8 cellular contexts compared by ENCODE assay signal in the genomic region with DNA sequence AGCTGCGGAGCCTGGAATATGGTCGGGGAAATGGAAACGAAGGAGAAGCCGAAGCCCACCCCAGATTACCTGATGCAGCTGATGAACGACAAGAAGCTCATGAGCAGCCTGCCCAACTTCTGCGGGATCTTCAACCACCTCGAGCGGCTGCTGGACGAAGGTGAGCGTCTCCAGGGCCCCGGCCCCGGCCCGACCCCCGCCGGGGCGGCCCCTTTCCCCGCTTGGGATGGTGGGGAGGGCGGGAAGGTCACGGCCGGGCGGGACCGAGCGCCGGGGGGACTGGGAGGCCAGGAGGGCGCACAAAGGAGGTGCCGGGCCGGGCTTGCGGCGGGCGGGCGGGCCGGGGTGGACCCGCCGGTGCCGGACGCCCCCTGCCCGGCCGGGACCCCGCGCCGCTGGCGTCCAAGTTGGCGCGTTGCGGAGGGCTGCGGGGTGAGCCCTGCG. TPM values are rescaled to one million over a fixed set of nuclear protein-coding genes. Genes with fewer than 3 reads are reported as not detected.
DNase-seq lines count a peak whose midpoint lies in the region; ATAC-seq, FAIRE-seq and TF ChIP-seq lines count a peak whose summit lies in the region.

No MANE protein-coding gene starts in this region.

- peak overlapping the region; percentile 91 to 99 (median 92) for H3K27ac Mint-ChIP-seq in IgD-negative memory B cell
- peak overlapping the region; percentile 90 for H3K27ac Mint-ChIP-seq in stimulated activated naive B cell treated with anti-CD40 and anti-IgM and Interleukin-4, amounts not matched to agents 10 μg/mL and 1 μg/mL and 100 μg/mL, for 72 hours

- peak overlapping the region; percentile 89 to 97 (median 94) for H3K4me3 Mint-ChIP-seq in IgD-negative memory B cell
- H3K4me3 Mint-ChIP-seq in stimulated activated naive B cell treated with anti-CD40 and anti-IgM and Interleukin-4, amounts not matched to agents 10 μg/mL and 1 μg/mL and 100 μg/mL, for 72 hours = peak overlapping the region; percentile 81 to 82

- no peak for ATAC-seq in SK-N-SH treated with all-trans-retinoic acid at 6 μM for 48 hours
- ATAC-seq in stimulated activated naive B cell treated with anti-CD40 and anti-IgM and Interleukin-4, amounts not matched to agents 10 μg/mL and 1 μg/mL and 100 μg/mL, for 72 hours (replicated peaks) = peak; percentile 1 to 2

- H3K9me3 ChIP-seq in SK-N-SH (no peaks in the 10 kb centered on the region), iPS-18c (ENCODE audit: control insufficient read depth, insufficient read depth, low read length) (no peaks in the 10 kb centered on the region)

- H3K79me2 ChIP-seq in SK-N-SH (ENCODE audit: insufficient read depth) = peaks cover 51% of the 10 kb centered on the region

- no peaks in the 10 kb centered on the region for H3K9me2 ChIP-seq in SK-N-SH

- CTCF ChIA-PET in SK-N-SH (lab: Yijun Ruan, JAX) = interaction anchor here (1.1 to 3.4 kb wide), 4 partner anchors 12 to 1513 kb away, joined by 3 to 13 read pairs (median 10); no protein-coding TSS in a partner anchor

- H3K4me1 Mint-ChIP-seq in IgD-negative memory B cell = peaks cover 21 to 58% (median 36%) of the 10 kb centered on the region in 3 donors
- H3K4me1 Mint-ChIP-seq in stimulated activated naive B cell treated with anti-CD40 and anti-IgM and Interleukin-4, amounts not matched to agents 10 μg/mL and 1 μg/mL and 100 μg/mL, for 72 hours = peaks cover 25 to 56% of the 10 kb centered on the region in 2 donors

- TF ChIP-seq RAD21 in SK-N-SH (IDR thresholded peaks at IDR 0.05; ENCODE audit: low read length) = no peak

- H3K27me3 ChIP-seq in SK-N-SH (ENCODE audit: insufficient read depth) = no peaks in the 10 kb centered on the region

- peaks cover 14% of the 10 kb centered on the region for H3F3A ChIP-seq in SK-N-SH (replicated peaks; ENCODE audit: insufficient read depth)

- H3K9ac ChIP-seq in SK-N-SH = peak overlapping the region; percentile 94

- H3K4me3 ChIP-seq in SK-N-SH (ENCODE audit: low read depth in 2 of 2, low read length in 1 of 2) = peak overlapping the region; percentile 87 to 89
- H3K4me3 ChIP-seq in iPS-18c (ENCODE audit: insufficient read depth, low read depth, low read length) = peak overlapping the region; percentile 87

- peak overlapping the region; percentile 82 for H3K4me2 ChIP-seq in SK-N-SH

- peaks cover 9 to 18% of the 10 kb centered on the region in 2 experiments; a peak in 2 of 4 replicates for H3K4me1 ChIP-seq in SK-N-SH (ENCODE audit: control insufficient read depth in 1 of 2, insufficient read depth in 2 of 2, low read depth in 1 of 2, low read length in 1 of 2)

- H3K27me3 Mint-ChIP-seq in IgD-negative memory B cell = no peaks in the 10 kb centered on the region
- no peaks in the 10 kb centered on the region for H3K27me3 Mint-ChIP-seq in stimulated activated naive B cell treated with anti-CD40 and anti-IgM and Interleukin-4, amounts not matched to agents 10 μg/mL and 1 μg/mL and 100 μg/mL, for 72 hours

- no peak for TF ChIP-seq CTCF in SK-N-SH (IDR thresholded peaks at IDR 0.05)

- no peak for TF ChIP-seq EP300 in SK-N-SH (IDR thresholded peaks at IDR 0.05; ENCODE audit: borderline replicate concordance in 1 of 2, low read depth in 1 of 2, low read length in 1 of 2)

- no peaks in the 10 kb centered on the region for H3K36me3 ChIP-seq in SK-N-SH (replicated peaks in 1 of 2; ENCODE audit: control insufficient read depth in 1 of 2, insufficient read depth in 2 of 2, low read length in 1 of 2)

- peaks cover 33% of the 10 kb centered on the region for H4K20me1 ChIP-seq in SK-N-SH (ENCODE audit: insufficient read depth)

- POLR2A ChIA-PET in SK-N-SH (lab: Yijun Ruan, JAX) = no interaction called here

- peak; percentile 74 for DNase-seq in SK-N-SH
- DNase-seq in activated naive CD4-positive, alpha-beta T cell treated with anti-CD3 and anti-CD28 coated beads, Interleukin-2, amount 50 U/mL, for 16 hours = peak; percentile 30
- DNase-seq in stimulated activated naive B cell treated with anti-CD40 and anti-IgM and Interleukin-4, amounts not matched to agents 10 μg/mL and 1 μg/mL and 100 μg/mL, for 72 hours = peak; percentile 29
- no peak for DNase-seq in SHP77 treated with DMSO at 0.1 percent for 48 hours (lab: John Stamatoyannopoulos, UW)
- DNase-seq in H54 (ENCODE audit: insufficient read length, low spot score) = no peak

- no peaks in the 10 kb centered on the region for H3K9me3 Mint-ChIP-seq in IgD-negative memory B cell
- no peaks in the 10 kb centered on the region for H3K9me3 Mint-ChIP-seq in stimulated activated naive B cell treated with anti-CD40 and anti-IgM and Interleukin-4, amounts not matched to agents 10 μg/mL and 1 μg/mL and 100 μg/mL, for 72 hours

- no peaks in the 10 kb centered on the region for H3K36me3 Mint-ChIP-seq in IgD-negative memory B cell
- peaks cover 5 to 6% of the 10 kb centered on the region in 2 donors for H3K36me3 Mint-ChIP-seq in stimulated activated naive B cell treated with anti-CD40 and anti-IgM and Interleukin-4, amounts not matched to agents 10 μg/mL and 1 μg/mL and 100 μg/mL, for 72 hours

- 0% methylated on average over 3 of the region's 47 CpGs for whole genome bisulfite sequencing in SK-N-SH (ENCODE audit: low lambda C conversion rate)

- peak overlapping the region; percentile 82 to 95 for H3K27ac ChIP-seq in SK-N-SH (ENCODE audit: low read depth in 2 of 2, low read length in 1 of 2)

- no peak for TF ChIP-seq POLR2A in H54 (IDR thresholded peaks at IDR 0.05; ENCODE audit: low read depth, low read length)

- no peak overlapping the region for H2AFZ ChIP-seq in SK-N-SH (ENCODE audit: low read depth)

- no peak for FAIRE-seq in H54 (lab: Jason Lieb, UNC)

TF ChIP-seq in SK-N-SH, 30 proteins besides CTCF, POLR2A, EP300 and RAD21 (continues in another document):
- no peak for TF ChIP-seq RFX5 (IDR thresholded peaks at IDR 0.05; ENCODE audit: low read length)
- TF ChIP-seq, protein P1, sequence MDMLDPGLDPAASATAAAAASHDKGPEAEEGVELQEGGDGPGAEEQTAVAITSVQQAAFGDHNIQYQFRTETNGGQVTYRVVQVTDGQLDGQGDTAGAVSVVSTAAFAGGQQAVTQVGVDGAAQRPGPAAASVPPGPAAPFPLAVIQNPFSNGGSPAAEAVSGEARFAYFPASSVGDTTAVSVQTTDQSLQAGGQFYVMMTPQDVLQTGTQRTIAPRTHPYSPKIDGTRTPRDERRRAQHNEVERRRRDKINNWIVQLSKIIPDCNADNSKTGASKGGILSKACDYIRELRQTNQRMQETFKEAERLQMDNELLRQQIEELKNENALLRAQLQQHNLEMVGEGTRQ (IDR thresholded peaks at IDR 0.05; ENCODE audit: borderline replicate concordance, low read depth, low read length) = no peak
- no peak for TF ChIP-seq FOSL2 (IDR thresholded peaks at IDR 0.05; ENCODE audit: borderline replicate concordance, low read depth)
- no peak for TF ChIP-seq CHD2 (IDR thresholded peaks at IDR 0.05; ENCODE audit: low read length, partially characterized antibody)
- no peak for TF ChIP-seq NFIC (IDR thresholded peaks at IDR 0.05; ENCODE audit: borderline replicate concordance)
- no peak for TF ChIP-seq TAF1 (IDR thresholded peaks at IDR 0.05; ENCODE audit: borderline replicate concordance, low read depth, low read length)
- TF ChIP-seq TCF12 (IDR thresholded peaks at IDR 0.05) = no peak
- TF ChIP-seq YY1 (IDR thresholded peaks at IDR 0.05; ENCODE audit: low read depth) = no peak

TF ChIP-seq in SK-N-SH treated with all-trans-retinoic acid at 6 μM for 48 hours, 23 proteins besides CTCF, POLR2A, EP300 and RAD21 (continues in another document):
- TF ChIP-seq PATZ1 (CRISPR knock-in tag; IDR thresholded peaks at IDR 0.05; ENCODE audit: borderline replicate concordance) (no peak), POU6F1 (CRISPR knock-in tag; IDR thresholded peaks at IDR 0.05; ENCODE audit: borderline replicate concordance, low read depth) (no peak), ZC3H10 (CRISPR knock-in tag; IDR thresholded peaks at IDR 0.05) (no peak), ZNF70 (CRISPR knock-in tag; IDR thresholded peaks at IDR 0.05) (no peak), ESRRG (CRISPR knock-in tag; IDR thresholded peaks at IDR 0.05) (no peak), SNAI2 (CRISPR knock-in tag; IDR thresholded peaks at IDR 0.05) (no peak), GLIS3 (CRISPR knock-in tag; IDR thresholded peaks at IDR 0.05) (no peak), ZNF565 (CRISPR knock-in tag; conservative IDR thresholded peaks at IDR 0.05; ENCODE audit: low read depth) (no peak)

RNA-seq across cellular contexts. Expression of gene QKI, which starts 0.7 kb away (rescaled TPM):
- polyA plus RNA-seq in SK-N-SH (2012; rRNA removed) (51.1 and 67.2 TPM in 2 replicates), IgD-negative memory B cell (9.3 TPM)
- 51.1 and 60.4 TPM in 2 replicates for polyA plus RNA-seq in SK-N-SH (2012; cell fraction: cytosol; rRNA removed)
- 38.2 and 48.8 TPM in 2 replicates for polyA plus RNA-seq in SK-N-SH (2012; cell fraction: nucleus; rRNA removed)

Comparison
In these comparisons a context has a peak if more than half of its experiments do, and no peak if none do; other contexts are left out.
1. DNase-seq: peak in SK-N-SH (single experiment), activated naive CD4-positive, alpha-beta T cell treated with anti-CD3 and anti-CD28 coated beads, Interleukin-2, amount 50 U/mL, for 16 hours (single experiment) and stimulated activated naive B cell treated with anti-CD40 and anti-IgM and Interleukin-4, amounts not matched to agents 10 μg/mL and 1 μg/mL and 100 μg/mL, for 72 hours (single experiment); none in SHP77 treated with DMSO at 0.1 percent for 48 hours (single experiment) and H54 (single experiment).